In the genomic region with DNA sequence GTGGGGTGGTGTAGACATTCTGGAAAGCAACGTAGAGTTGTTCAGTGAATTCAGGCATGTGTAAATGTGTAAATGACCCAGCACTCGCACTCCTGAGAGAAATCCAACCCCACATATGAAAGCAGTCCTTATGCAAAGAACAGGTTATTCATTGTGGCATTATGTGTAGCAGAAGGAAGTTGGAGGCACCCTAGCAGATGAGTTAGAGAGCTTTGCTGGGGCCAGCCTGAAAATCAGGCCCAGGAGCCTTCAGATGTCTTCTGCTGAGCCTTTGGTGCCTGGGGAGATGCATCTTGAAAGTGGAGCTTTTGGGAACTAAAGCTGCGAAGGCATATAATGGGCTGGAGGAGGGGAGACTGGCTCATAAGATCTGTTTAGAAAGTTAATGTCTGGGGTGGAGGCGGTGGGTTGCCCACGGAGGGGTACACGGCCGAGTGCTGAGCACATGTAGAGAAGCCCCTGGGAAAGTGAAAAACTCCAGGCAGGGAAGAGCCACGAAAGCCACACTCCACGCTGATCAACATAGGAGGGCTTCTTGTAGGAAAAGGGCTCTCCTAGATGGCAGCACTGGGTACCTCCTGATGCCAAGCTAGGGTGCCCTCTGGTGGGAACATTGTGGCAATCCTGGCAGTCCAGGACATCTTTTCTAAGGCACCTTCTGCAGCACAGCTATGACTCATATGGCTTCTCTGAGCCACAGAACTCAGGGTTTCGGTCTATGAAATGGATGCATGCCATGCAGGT, we compare ENCODE assay signal across 8 cellular contexts. TPM values are rescaled to one million over a fixed set of nuclear protein-coding genes. Genes with fewer than 3 reads are reported as not detected.
DNase-seq lines count a peak whose midpoint lies in the region; ATAC-seq and TF ChIP-seq lines count a peak whose summit lies in the region.

No MANE protein-coding gene starts in this region.

- TF ChIP-seq CTCF in DND-41 (IDR thresholded peaks at IDR 0.05; ENCODE audit: borderline replicate concordance, extremely low read depth, low read length, poor library complexity, severe bottlenecking) (peak; percentile 97), Peyer's patch (IDR thresholded peaks at IDR 0.05) (peak in 5 of 6 experiments; percentile 24 to 93 (median 87)), fibroblast of pulmonary artery (IDR thresholded peaks at IDR 0.05; ENCODE audit: low read length, missing control alignments) (peak; percentile 93), neural progenitor cell (IDR thresholded peaks at IDR 0.05) (peak; percentile 84)

- H3K4me3 ChIP-seq in DND-41 (ENCODE audit: low read depth in 1 of 2, low read length in 2 of 2) (no peak overlapping the region), Peyer's patch (no peak overlapping the region), fibroblast of pulmonary artery (replicated peaks; ENCODE audit: low read depth, low read length) (no peak overlapping the region), neural progenitor cell (no peak overlapping the region)

- peaks cover 9% of the 10 kb centered on the region for H3K27me3 Mint-ChIP-seq in neural progenitor cell (ENCODE audit: insufficient read depth, low read depth)

- H4K20me1 ChIP-seq in DND-41 (ENCODE audit: insufficient read depth, low read length) (no peaks in the 10 kb centered on the region), neural progenitor cell (ENCODE audit: low read depth) (no peaks in the 10 kb centered on the region)

- H3K27me3 ChIP-seq in DND-41 (ENCODE audit: insufficient read depth, low read length, poor library complexity): peaks cover 9% of the 10 kb centered on the region
- H3K27me3 ChIP-seq in Peyer's patch: no peaks in the 10 kb centered on the region
- no peaks in the 10 kb centered on the region for H3K27me3 ChIP-seq in neural progenitor cell

- H3K9me3 Mint-ChIP-seq in neural progenitor cell: no peaks in the 10 kb centered on the region

- no peak overlapping the region for H3K4me2 ChIP-seq in DND-41 (ENCODE audit: insufficient read depth, low read length)
- no peak overlapping the region for H3K4me2 ChIP-seq in neural progenitor cell

- H3K4me1 ChIP-seq in DND-41 (ENCODE audit: insufficient read depth, low read length): no peaks in the 10 kb centered on the region
- H3K4me1 ChIP-seq in Peyer's patch: no peaks in the 10 kb centered on the region
- H3K4me1 ChIP-seq in neural progenitor cell: peaks cover 6% of the 10 kb centered on the region

- H3K9ac ChIP-seq in DND-41 (ENCODE audit: low read depth, low read length) (no peak overlapping the region), neural progenitor cell (no peak overlapping the region)

- no peaks in the 10 kb centered on the region for H3F3A ChIP-seq in neural progenitor cell (ENCODE audit: low read depth)

- no peaks in the 10 kb centered on the region for H3K36me3 Mint-ChIP-seq in neural progenitor cell

- DNase-seq in DND-41: peak; percentile 78
- peak; percentile 90 to 93 for DNase-seq in Kasumi-1 (lab: John Stamatoyannopoulos, UW)
- DNase-seq in Peyer's patch: peak; percentile 65 to 92 (median 78)
- peak; percentile 81 to 82 for DNase-seq in activated T-cell treated with anti-CD3 and anti-CD28 coated beads, Interleukin-2, amount 50 U/mL, for 48 hours
- DNase-seq in fibroblast of pulmonary artery (ENCODE audit: low read depth): peak; percentile 93
- DNase-seq in neural progenitor cell (ENCODE audit: low spot score): peak; percentile 89
- peak; percentile 92 for DNase-seq in superior temporal gyrus (ENCODE audit: extremely low spot score)

- H3K9me3 ChIP-seq in DND-41 (ENCODE audit: insufficient read depth, low read length, severe bottlenecking) (no peaks in the 10 kb centered on the region), Peyer's patch (no peaks in the 10 kb centered on the region), neural progenitor cell (ENCODE audit: low read depth) (no peaks in the 10 kb centered on the region)

- no peak for TF ChIP-seq POLR2A in Peyer's patch (IDR thresholded peaks at IDR 0.05)

- no peak overlapping the region for H3K4me3 Mint-ChIP-seq in neural progenitor cell

- H3K27ac ChIP-seq in DND-41 (ENCODE audit: low read length): no peak overlapping the region
- H3K27ac ChIP-seq in Peyer's patch: no peak overlapping the region
- no peak overlapping the region for H3K27ac ChIP-seq in neural progenitor cell

- H3K27ac Mint-ChIP-seq in neural progenitor cell: no peak overlapping the region

- H2AFZ ChIP-seq in DND-41 (ENCODE audit: low read depth, low read length) (no peak overlapping the region), neural progenitor cell (replicated peaks) (peak overlapping the region; percentile 58)

- peaks cover 3% of the 10 kb centered on the region for H3K4me1 Mint-ChIP-seq in neural progenitor cell

- H3K79me2 ChIP-seq in DND-41 (ENCODE audit: insufficient read depth, low read length) (no peaks in the 10 kb centered on the region), neural progenitor cell (ENCODE audit: low read depth) (no peaks in the 10 kb centered on the region)

- ATAC-seq in DND-41 (ENCODE audit: insufficient read depth, low read depth): peak; percentile 98
- peak; percentile 92 for ATAC-seq in GM21825 (IDR thresholded peaks at IDR 0.05; ENCODE audit: unreplicated experiment)

- H3K36me3 ChIP-seq in DND-41 (ENCODE audit: insufficient read depth, low read length) (no peaks in the 10 kb centered on the region), Peyer's patch (no peaks in the 10 kb centered on the region), neural progenitor cell (no peaks in the 10 kb centered on the region)

RNA-seq across cellular contexts. Expression of a gene that starts 6.1 kb away (rescaled TPM):
- total RNA-seq in Peyer's patch: not detected
- total RNA-seq in neural progenitor cell (ENCODE audit: low replicate concordance): not detected in 2 replicates

RNA-seq across cellular contexts. Expression of a gene that starts 35.9 kb away (rescaled TPM):
- total RNA-seq in Peyer's patch (not detected), neural progenitor cell (ENCODE audit: low replicate concordance) (0.09 TPM in 1 of 2 replicates, not detected in the other)

RNA-seq across cellular contexts. Expression of a gene that starts 40.0 kb away (rescaled TPM):
- total RNA-seq in Peyer's patch: not detected
- not detected in 2 replicates for total RNA-seq in neural progenitor cell (ENCODE audit: low replicate concordance)

RNA-seq across cellular contexts. Expression of a gene that starts 52.8 kb away (rescaled TPM):
- not detected for total RNA-seq in Peyer's patch
- total RNA-seq in neural progenitor cell (ENCODE audit: low replicate concordance): not detected in 2 replicates

RNA-seq across cellular contexts. Expression of a gene that starts 58.2 kb away (rescaled TPM):
- not detected for total RNA-seq in Peyer's patch
- total RNA-seq in neural progenitor cell (ENCODE audit: low replicate concordance): not detected in 2 replicates
